ENCODE assay signal across 24 cellular contexts in genomic region chr6:41347349-41348050, GRCh38. TPM values are rescaled to one million over a fixed set of nuclear protein-coding genes. Genes with fewer than 3 reads are reported as not detected.
"Had no signal": no experiment of that assay in that cellular context is flagged by ENCODE, and none has a peak within 500 bp of the region (broad histone marks: within the 10 kb centered on the region; RNA-seq: fewer than 3 reads in every experiment).

No MANE protein-coding gene starts in this region.

- ATAC-seq: activated CD4-positive, alpha-beta T cell treated with anti-CD3 and anti-CD28 coated beads for 36 hours; activated CD8-positive, alpha-beta T cell treated with anti-CD3 and anti-CD28 coated beads, Interleukin-2, amount 10 ng/mL, durations not matched to agents 7 days and 5 days; gastroesophageal sphincter; heart right ventricle; Right ventricle myocardium inferior; T-cell; upper lobe of right lung had no signal

- H3K9me3 ChIP-seq: testis, upper lobe of right lung had no signal

- H3K27me3 ChIP-seq: testis had no signal

- H3K4me3 Mint-ChIP-seq: activated CD4-positive, alpha-beta T cell treated with anti-CD3 and anti-CD28 coated beads for 36 hours; activated CD8-positive, alpha-beta T cell treated with anti-CD3 and anti-CD28 coated beads, Interleukin-2, amount 10 ng/mL, durations not matched to agents 7 days and 5 days; T-cell had no signal

- DNase-seq: activated CD4-positive, alpha-beta T cell treated with anti-CD3 and anti-CD28 coated beads for 36 hours; activated CD8-positive, alpha-beta memory T cell treated with anti-CD3 and anti-CD28 coated beads, Interleukin-2, amount 50 U/mL, for 48 hours; activated CD8-positive, alpha-beta T cell treated with anti-CD3 and anti-CD28 coated beads, Interleukin-2, amount 10 ng/mL, durations not matched to agents 7 days and 5 days; activated gamma-delta T cell treated with Interleukin-2 at 50 U/mL for 16 hours; central memory CD4-positive, alpha-beta T cell; heart right ventricle; mesenchymal stem cell; sigmoid colon; spleen; stimulated activated CD4-positive, alpha-beta T cell treated with anti-CD3 and anti-CD28 coated beads, Interleukin-1b, Interleukin-23, amount 100 ng/mL, for 48 hours; stomach; T-cell; testis; upper lobe of right lung; WERI-Rb-1 had no signal

- H3K36me3 Mint-ChIP-seq: T-cell had no signal

- H3K27ac ChIP-seq: coronary artery, gastroesophageal sphincter, heart right ventricle, sigmoid colon, SK-N-MC, spleen, stomach, testis, upper lobe of right lung, WERI-Rb-1 had no signal

- H3K36me3 ChIP-seq: gastroesophageal sphincter, heart right ventricle, sigmoid colon, spleen, stomach, upper lobe of right lung, WERI-Rb-1 had no signal

- H3K27ac Mint-ChIP-seq: activated CD4-positive, alpha-beta T cell treated with anti-CD3 and anti-CD28 coated beads for 36 hours had no signal

- H3K4me1 ChIP-seq: gastroesophageal sphincter, heart right ventricle, sigmoid colon, stomach, testis, upper lobe of right lung had no signal

- H3K4me3 ChIP-seq: coronary artery, gastroesophageal sphincter, heart right ventricle, sigmoid colon, SK-N-MC, spleen, stomach, testis, upper lobe of right lung had no signal

RNA-seq across cellular contexts. Expression of gene NCR2, which starts 12.1 kb away (rescaled TPM):
- total RNA-seq: activated CD4-positive, alpha-beta T cell treated with anti-CD3 and anti-CD28 coated beads for 36 hours; endothelial cell of umbilical vein; fibroblast of lung; gastroesophageal sphincter; heart right ventricle; omental fat pad; pulmonary artery endothelial cell; Right ventricle myocardium inferior; sigmoid colon; spleen; stomach; T-cell; testis; upper lobe of right lung had no signal
- polyA plus RNA-seq: adipose tissue, endothelial cell of umbilical vein, fibroblast of lung, heart right ventricle, spleen, stomach had no signal
